In the genomic region with DNA sequence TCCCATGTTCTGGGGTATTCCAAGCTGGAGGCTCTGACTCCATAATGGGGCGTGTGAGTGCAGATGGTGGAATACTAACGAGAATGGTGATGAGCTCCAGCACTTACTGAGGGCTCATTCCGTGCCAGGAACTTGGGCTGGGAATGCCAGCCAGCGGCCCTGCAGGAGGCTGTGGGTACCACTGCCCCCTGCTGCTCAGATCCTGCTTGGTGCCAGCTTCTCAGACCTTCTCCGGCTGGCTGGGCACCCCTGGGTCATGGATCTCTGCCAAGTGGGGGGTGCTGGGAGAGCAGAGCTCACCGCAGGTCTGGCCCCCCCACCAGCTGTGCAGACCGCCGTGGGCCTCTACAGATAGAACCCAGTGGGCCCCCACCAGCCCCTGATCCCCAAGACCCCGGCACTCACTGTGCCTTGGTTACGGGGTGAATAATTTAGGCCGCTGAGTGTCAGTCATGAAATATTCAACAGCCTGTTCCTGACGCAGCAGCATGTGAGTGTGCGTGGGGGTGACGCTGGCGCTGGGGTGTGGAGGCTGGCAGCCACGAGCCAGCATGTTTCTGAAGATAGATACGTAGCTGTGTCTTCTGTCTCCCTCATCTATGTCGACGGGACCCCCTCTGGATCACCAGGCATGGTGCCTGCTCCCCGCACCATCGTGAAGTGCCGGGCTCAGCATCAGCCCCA, we compare ENCODE assay signal across 2 cellular contexts.
DNase-seq lines count a peak whose midpoint lies in the region.

No MANE protein-coding gene starts in this region.

- DNase-seq in NCI-H510A (lab: John Stamatoyannopoulos, UW) = peak; percentile 58
- peak; percentile 46 for DNase-seq in pons (ENCODE audit: low spot score)
